Comparison of ENCODE assay signal across 27 cellular contexts in the genomic region with DNA sequence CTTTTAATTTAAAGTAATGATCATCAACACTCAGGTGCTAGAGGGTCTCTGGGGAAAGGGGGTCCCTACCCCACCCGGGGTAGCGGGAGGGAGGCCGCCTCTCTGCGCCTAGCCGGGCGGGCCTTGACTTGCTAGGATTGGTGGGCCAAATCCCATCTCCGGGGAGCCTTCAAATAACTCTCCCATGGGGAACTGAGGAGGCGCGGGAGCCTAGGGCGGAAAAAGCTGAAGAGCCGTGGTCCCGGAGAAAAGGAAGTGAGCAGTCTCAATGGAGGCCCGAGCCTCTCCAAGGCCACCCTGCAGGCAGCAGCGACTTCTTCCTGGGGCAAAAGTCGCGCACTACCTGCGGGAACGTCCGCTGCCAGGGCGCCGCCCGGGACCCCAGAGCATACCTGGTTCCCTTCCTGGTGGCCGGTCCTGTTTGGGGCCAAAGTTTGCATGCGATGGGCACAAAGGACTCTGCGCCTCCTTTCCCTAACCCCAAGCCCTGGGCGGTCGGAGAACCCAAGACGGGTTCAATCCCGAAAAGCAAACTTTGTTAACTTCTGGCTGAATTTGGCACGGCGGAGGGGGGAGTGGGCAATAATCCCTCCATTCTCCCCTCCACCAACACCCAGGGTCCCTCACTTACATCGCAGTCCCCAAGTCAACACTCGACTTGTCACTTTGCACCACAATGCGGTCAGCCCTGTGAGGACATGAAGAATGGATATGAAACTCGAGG. TPM values are rescaled to one million over a fixed set of nuclear protein-coding genes. Genes with fewer than 3 reads are reported as not detected.
DNase-seq lines count a peak whose midpoint lies in the region; ATAC-seq, FAIRE-seq and TF ChIP-seq lines count a peak whose summit lies in the region.
"Had no signal": no experiment of that assay in that cellular context is flagged by ENCODE, and none has a peak within 500 bp of the region (broad histone marks: within the 10 kb centered on the region; RNA-seq: fewer than 3 reads in every experiment).

No MANE protein-coding gene starts in this region.

- H3K4me1 ChIP-seq in HUES6 (ENCODE audit: control insufficient read depth, insufficient read depth, low read length) (peaks cover 35% of the 10 kb centered on the region), H1 (replicated peaks in 1 of 4; ENCODE audit: control insufficient read depth in 3 of 4, insufficient read depth in 4 of 4, low read length in 3 of 4) (peaks cover 5 to 39% (median 24%) of the 10 kb centered on the region in 4 experiments), suprapubic skin (peaks cover 32% of the 10 kb centered on the region)

- no peak for ATAC-seq in GM21390 (IDR thresholded peaks at IDR 0.05; ENCODE audit: unreplicated experiment)
- ATAC-seq: activated CD8-positive, alpha-beta memory T cell treated with anti-CD3 and anti-CD28 coated beads, Interleukin-2, amount 10 ng/mL, durations not matched to agents 7 days and 5 days; left cardiac atrium; stimulated activated naive CD8-positive, alpha-beta T cell treated with anti-CD3 and anti-CD28 coated beads, Interleukin-15, amount 100 ng/mL, for 72 hours had no signal

- TF ChIP-seq POLR2A in H1 (IDR thresholded peaks at IDR 0.05; ENCODE audit: control extremely low read depth in 1 of 2, low read depth in 2 of 2, low read length in 2 of 2) (no peak), suprapubic skin (IDR thresholded peaks at IDR 0.05) (no peak)

- no peak overlapping the region for H3K9ac ChIP-seq in HUES6 (ENCODE audit: low read length)
- no peak overlapping the region for H3K9ac ChIP-seq in H1 (replicated peaks in 1 of 4; ENCODE audit: extremely low read depth in 1 of 4, low read depth in 3 of 4, low read length in 3 of 4)
- H3K9ac ChIP-seq: parathyroid adenoma had no signal

- H3K18ac ChIP-seq in H1 (ENCODE audit: extremely low read depth, low read length) = 0 out of 2 replicates have a peak overlapping the region, but pooled peaks have one; percentile 66

- H3K27ac ChIP-seq in HUES6 (ENCODE audit: low read depth, low read length) = no peak overlapping the region
- H3K27ac ChIP-seq in H1 (ENCODE audit: low read depth, low read length) = no peak overlapping the region
- peak overlapping the region; percentile 62 for H3K27ac ChIP-seq in suprapubic skin
- H3K27ac ChIP-seq: coronary artery, parathyroid adenoma, right lobe of liver, tibial artery, VCaP had no signal

- peak overlapping the region; percentile 94 for H2BK12ac ChIP-seq in H1 (ENCODE audit: low read depth, low read length)

- CTCF ChIA-PET in H1 (lab: Charles Lee; ENCODE audit: partially characterized antibody) = interaction anchor here (0.8 to 3.5 kb wide), 10 partner anchors 9 to 464 kb away, joined by 3 to 15 read pairs (median 4); no protein-coding TSS in a partner anchor

- H4K20me1 ChIP-seq in H1 (replicated peaks in 1 of 2; ENCODE audit: control insufficient read depth in 1 of 2, insufficient read depth in 2 of 2, low read length in 2 of 2) = peaks cover 7 to 9% of the 10 kb centered on the region in 2 experiments

- H3K4me3 ChIP-seq in HUES6 (ENCODE audit: low read depth, low read length) (peak overlapping the region; percentile 63), H1 (ENCODE audit: extremely low read depth in 1 of 4, insufficient read depth in 2 of 4, low read depth in 3 of 4, low read length in 4 of 4) (peak overlapping the region; percentile 24 to 63 (median 34); a peak in 7 of 8 replicates), suprapubic skin (peak overlapping the region; percentile 53)
- H3K4me3 ChIP-seq: coronary artery, right lobe of liver, tibial artery had no signal

- H3K4me2 ChIP-seq in H1 (ENCODE audit: insufficient read depth in 1 of 2, low read depth in 2 of 2, low read length in 2 of 2) = peak overlapping the region; percentile 88 to 93

- TF ChIP-seq CTCF in H1 (IDR thresholded peaks at IDR 0.05; ENCODE audit: control extremely low read depth in 1 of 3, insufficient read depth in 1 of 3, low read depth in 1 of 3, low read length in 3 of 3) (no peak), mesothelial cell of epicardium (IDR thresholded peaks at IDR 0.05; ENCODE audit: unreplicated experiment) (no peak), suprapubic skin (IDR thresholded peaks at IDR 0.05) (no peak)

- no peak overlapping the region for H4K91ac ChIP-seq in H1 (replicated peaks; ENCODE audit: insufficient read length, low read length)

- no peak overlapping the region; the same call in 1 of the 2 replicates for H2AFZ ChIP-seq in H1 (ENCODE audit: low read length)
- H2AFZ ChIP-seq: parathyroid adenoma had no signal

- H2BK15ac ChIP-seq in H1 (ENCODE audit: low read length) = 0 out of 2 replicates have a peak overlapping the region, but pooled peaks have one; percentile 24

- H3K23ac ChIP-seq in H1 (ENCODE audit: insufficient read length) = no peak overlapping the region

- H3K36me3 Mint-ChIP-seq in mesothelial cell of epicardium = no peaks in the 10 kb centered on the region
- H3K36me3 Mint-ChIP-seq: activated CD8-positive, alpha-beta memory T cell treated with anti-CD3 and anti-CD28 coated beads, Interleukin-2, amount 10 ng/mL, durations not matched to agents 7 days and 5 days; activated naive CD4-positive, alpha-beta T cell treated with anti-CD3 and anti-CD28 coated beads, Interleukin-2, amount 50 U/mL, for 24 hours; CD4-positive, CD25-positive, alpha-beta regulatory T cell had no signal

- H3K27me3 ChIP-seq in HUES6 (ENCODE audit: control insufficient read depth, insufficient read depth, low read length) (peaks cover 100% of the 10 kb centered on the region), H1 (replicated peaks in 1 of 4; ENCODE audit: control insufficient read depth in 3 of 4, extremely low read depth in 1 of 4, insufficient read depth in 3 of 4, low read length in 3 of 4) (peaks cover 79 to 94% (median 87%) of the 10 kb centered on the region in 4 experiments), suprapubic skin (peaks cover 77% of the 10 kb centered on the region)

- H4K8ac ChIP-seq in H1 (ENCODE audit: extremely low read depth, insufficient read depth, low read length) = no peak overlapping the region

- no peak overlapping the region for H2AK5ac ChIP-seq in H1 (ENCODE audit: low read depth, low read length)

- H2BK5ac ChIP-seq in H1 (ENCODE audit: low read depth, low read length) = no peak overlapping the region; the same call in 1 of the 2 replicates

- no peaks in the 10 kb centered on the region for H3K36me3 ChIP-seq in HUES6 (ENCODE audit: control insufficient read depth, insufficient read depth, low read length)
- 0 out of 8 replicates have a peak, but pooled peaks cover 0 to 5% (median 0%) of the 10 kb centered on the region in 4 experiments for H3K36me3 ChIP-seq in H1 (ENCODE audit: control insufficient read depth in 2 of 4, insufficient read depth in 4 of 4, low read length in 3 of 4)
- no peaks in the 10 kb centered on the region for H3K36me3 ChIP-seq in suprapubic skin
- H3K36me3 ChIP-seq: right lobe of liver, tibial artery had no signal

- no peak for TF ChIP-seq EP300 in H1 (IDR thresholded peaks at IDR 0.05; ENCODE audit: borderline replicate concordance in 1 of 2, low read depth in 2 of 2, low read length in 2 of 2)
- no peak for TF ChIP-seq EP300 in suprapubic skin (IDR thresholded peaks at IDR 0.05)

- H3K4ac ChIP-seq in H1 (replicated peaks; ENCODE audit: insufficient read length, low read depth, low read length) = no peak overlapping the region

- peak overlapping the region; percentile 77 for H3K27ac Mint-ChIP-seq in mesothelial cell of epicardium
- H3K27ac Mint-ChIP-seq: activated CD4-positive, alpha-beta T cell treated with anti-CD3 and anti-CD28 coated beads, Interleukin-2, amount 10 ng/mL, durations not matched to agents 7 days and 5 days; activated CD8-positive, alpha-beta memory T cell treated with anti-CD3 and anti-CD28 coated beads, Interleukin-2, amount 10 ng/mL, durations not matched to agents 7 days and 5 days; activated naive CD4-positive, alpha-beta T cell treated with anti-CD3 and anti-CD28 coated beads, Interleukin-2, amount 50 U/mL, for 24 hours; CD4-positive, CD25-positive, alpha-beta regulatory T cell; stimulated activated naive CD8-positive, alpha-beta T cell treated with anti-CD3 and anti-CD28 coated beads, Interleukin-15, amount 100 ng/mL, for 72 hours; T-helper 2 cell treated with Interferon-gamma antibody and Interleukin-4, amounts not matched to agents 5 μg/mL and 100 μg/mL, for 36 hours had no signal

- H3K79me1 ChIP-seq in H1 (ENCODE audit: low read depth, low read length) = no peaks in the 10 kb centered on the region

- peak overlapping the region; percentile 43 for H3K4me3 Mint-ChIP-seq in mesothelial cell of epicardium
- H3K4me3 Mint-ChIP-seq: activated CD4-positive, alpha-beta T cell treated with anti-CD3 and anti-CD28 coated beads, Interleukin-2, amount 10 ng/mL, durations not matched to agents 7 days and 5 days; activated CD8-positive, alpha-beta memory T cell treated with anti-CD3 and anti-CD28 coated beads, Interleukin-2, amount 10 ng/mL, durations not matched to agents 7 days and 5 days; activated naive CD4-positive, alpha-beta T cell treated with anti-CD3 and anti-CD28 coated beads, Interleukin-2, amount 50 U/mL, for 24 hours; T-helper 2 cell treated with Interferon-gamma antibody and Interleukin-4, amounts not matched to agents 5 μg/mL and 100 μg/mL, for 36 hours had no signal

- H3K79me2 ChIP-seq in H1 (ENCODE audit: control insufficient read depth in 1 of 2, insufficient read depth in 2 of 2, low read length in 2 of 2) = no peaks in the 10 kb centered on the region
- H3K79me2 ChIP-seq: parathyroid adenoma had no signal

- no peaks in the 10 kb centered on the region for H3K9me3 ChIP-seq in HUES6 (ENCODE audit: control insufficient read depth, insufficient read depth, low read depth, low read length)
- no peaks in the 10 kb centered on the region; a peak in 1 of 4 replicates for H3K9me3 ChIP-seq in H1 (ENCODE audit: insufficient read depth in 2 of 2, low read depth in 1 of 2, low read length in 1 of 2)
- H3K9me3 ChIP-seq in suprapubic skin = no peaks in the 10 kb centered on the region
- H3K9me3 ChIP-seq: right lobe of liver, tibial artery had no signal

- H4K5ac ChIP-seq in H1 (ENCODE audit: insufficient read length, low read depth, low read length) = no peak overlapping the region

- peaks cover 66% of the 10 kb centered on the region for H3K4me1 Mint-ChIP-seq in mesothelial cell of epicardium

- peaks cover 14% of the 10 kb centered on the region; the same call in 1 of the 2 replicates for H3K23me2 ChIP-seq in H1 (ENCODE audit: low read depth, low read length)

- DNase-seq in H1 (ENCODE audit: low read depth in 1 of 2, low spot score in 2 of 2) (no peak), mesothelial cell of epicardium (ENCODE audit: low spot score in 2 of 2, unreplicated experiment in 2 of 2) (no peak), suprapubic skin (ENCODE audit: low spot score in 2 of 2) (peak; percentile 56 to 70), HTR-8/SVneo (ENCODE audit: insufficient read length, low spot score) (no peak), NCI-H82 treated with DMSO at 0.1 percent for 48 hours (lab: John Stamatoyannopoulos, UW; ENCODE audit: unreplicated experiment) (no peak)
- DNase-seq: activated CD4-positive, alpha-beta T cell treated with anti-CD3 and anti-CD28 coated beads, Interleukin-2, amount 10 ng/mL, durations not matched to agents 7 days and 5 days; activated CD8-positive, alpha-beta memory T cell treated with anti-CD3 and anti-CD28 coated beads, Interleukin-2, amount 10 ng/mL, durations not matched to agents 7 days and 5 days; anterior cingulate cortex; CD4-positive, CD25-positive, alpha-beta regulatory T cell; left cardiac atrium; NCI-H1694; NCI-H2171; right lobe of liver; stimulated activated CD4-positive, alpha-beta T cell treated with anti-CD3 and anti-CD28 coated beads, Interleukin-15, amount 100 ng/mL, for 24 hours; stimulated activated naive CD8-positive, alpha-beta T cell treated with anti-CD3 and anti-CD28 coated beads, Interleukin-15, amount 100 ng/mL, for 72 hours; tibial artery had no signal

- TF ChIP-seq RAD21 in H1 (IDR thresholded peaks at IDR 0.05 in 1 of 2, conservative IDR thresholded peaks at IDR 0.05 in 1 of 2; ENCODE audit: low read depth in 2 of 2, low read length in 2 of 2) = no peak

- 0 out of 2 replicates have a peak overlapping the region, but pooled peaks have one; percentile 9 for H2BK20ac ChIP-seq in H1 (ENCODE audit: low read length)

- H2BK120ac ChIP-seq in H1 (replicated peaks; ENCODE audit: low read depth, low read length) = no peak overlapping the region

- H3K14ac ChIP-seq in H1 (ENCODE audit: insufficient read length) = no peak overlapping the region

- H3K9me3 Mint-ChIP-seq in mesothelial cell of epicardium = no peaks in the 10 kb centered on the region
- H3K9me3 Mint-ChIP-seq: activated CD4-positive, alpha-beta T cell treated with anti-CD3 and anti-CD28 coated beads, Interleukin-2, amount 10 ng/mL, durations not matched to agents 7 days and 5 days; activated naive CD4-positive, alpha-beta T cell treated with anti-CD3 and anti-CD28 coated beads, Interleukin-2, amount 50 U/mL, for 24 hours; stimulated activated naive CD8-positive, alpha-beta T cell treated with anti-CD3 and anti-CD28 coated beads, Interleukin-15, amount 100 ng/mL, for 72 hours; T-helper 2 cell treated with Interferon-gamma antibody and Interleukin-4, amounts not matched to agents 5 μg/mL and 100 μg/mL, for 36 hours had no signal

- peak overlapping the region; percentile 24 for H3K56ac ChIP-seq in H1 (replicated peaks; ENCODE audit: insufficient read length, low read depth, low read length)

- FAIRE-seq in H1 (lab: Jason Lieb, UNC) = no peak
- FAIRE-seq in HTR-8/SVneo (lab: Jason Lieb, UNC) = no peak
- FAIRE-seq: endometrium, GM18507, HepG2 had no signal

- POLR2A ChIA-PET in H1 (lab: Charles Lee; ENCODE audit: partially characterized antibody) = interaction anchor here (0.9 to 1.5 kb wide), 4 partner anchors 13 to 25 kb away, joined by 3 to 4 read pairs (median 4); partner anchors contain the start of gene EN1

- WGBS in H1 (ENCODE audit: extremely low coverage in 1 of 2, insufficient coverage in 1 of 2, insufficient read length in 1 of 2, insufficient replicate concordance in 2 of 2, low coverage in 1 of 2, low lambda C conversion rate in 2 of 2, missing lambda C conversion rate in 1 of 2), 2 experiments = 5% methylated on average over 35 of the region's 35 CpGs; no CpG with 5 or more reads in 1 of the 2 experiments
- 57% methylated on average over 27 of the region's 35 CpGs for WGBS in suprapubic skin

- peaks cover 85% of the 10 kb centered on the region for H3K27me3 Mint-ChIP-seq in mesothelial cell of epicardium (ENCODE audit: low read depth)

RNA-seq across cellular contexts. Expression of gene EN1, which starts 13.6 kb away (rescaled TPM):
- total RNA-seq in H1 (2021; fragmentation: NEBNext Ultra II Directional; extraction: Animal tissue kit (Norgen Biotek cat#: 25700)) = not detected in 2 replicates
- not detected in 2 replicates for polyA plus RNA-seq in H1 (2011; rRNA removed)
- not detected for polyA plus RNA-seq in H1 (2011; cell fraction: cytosol; rRNA removed)
- polyA plus RNA-seq in H1 (2011; cell fraction: nucleus; rRNA removed) = not detected
- polyA plus RNA-seq in H1 (2012, experiment 1 of 2) = 0.48 TPM in 1 of 4 replicates, not detected in the others
- polyA plus RNA-seq in H1 (2012, experiment 2 of 2) = not detected
- polyA plus RNA-seq in H1 (2013, experiment 1 of 2) = not detected
- 0.04 TPM for polyA plus RNA-seq in H1 (2013, experiment 2 of 2)
- polyA minus RNA-seq in H1 (2011; rRNA and poly(A)+ RNA removed) = not detected in 2 replicates
- not detected for polyA minus RNA-seq in H1 (2011; cell fraction: cytosol; rRNA and poly(A)+ RNA removed)
- not detected for polyA minus RNA-seq in H1 (2011; cell fraction: nucleus; rRNA and poly(A)+ RNA removed)
- 17.7 to 18.3 TPM (median 17.9 TPM) in 3 replicates for total RNA-seq in mesothelial cell of epicardium
- 10 to 100 TPM in 2 of 4 donors, 1 to 10 TPM in 2; 7.3 to 16.7 (median 11.8) TPM for total RNA-seq in suprapubic skin
- total RNA-seq: activated CD4-positive, alpha-beta T cell treated with anti-CD3 and anti-CD28 coated beads, Interleukin-2, amount 10 ng/mL, durations not matched to agents 7 days and 5 days; activated CD8-positive, alpha-beta memory T cell treated with anti-CD3 and anti-CD28 coated beads, Interleukin-2, amount 10 ng/mL, durations not matched to agents 7 days and 5 days; CD4-positive, CD25-positive, alpha-beta regulatory T cell; G401; HepG2; left cardiac atrium; right lobe of liver had no signal
- polyA plus RNA-seq: CD4-positive, CD25-positive, alpha-beta regulatory T cell; HepG2 had no signal

Comparison
In these comparisons a context has a peak if more than half of its experiments do, and no peak if none do; other contexts are left out.
1. DNase-seq: peak in suprapubic skin (2 of 2); none in H1 (0 of 2), mesothelial cell of epicardium (0 of 2), HTR-8/SVneo (single experiment) and NCI-H82 treated with DMSO at 0.1 percent for 48 hours (single experiment).
2. Peak in every context shown above with its lines, with median percentiles within 50 percentile points of each other: H3K4me3 ChIP-seq.